In genomic region chr1:241311056-241311746, GRCh38 we compare ENCODE assay signal across 19 cellular contexts. TPM values are rescaled to one million over a fixed set of nuclear protein-coding genes. Genes with fewer than 3 reads are reported as not detected.
A peak's percentile ranks its signal among the peaks of the same experiment; 100 is the strongest.
DNase-seq lines count a peak whose midpoint lies in the region; ATAC-seq and TF ChIP-seq lines count a peak whose summit lies in the region.
"Had no signal": no experiment of that assay in that cellular context is flagged by ENCODE, and none has a peak within 500 bp of the region (broad histone marks: within the 10 kb centered on the region; RNA-seq: fewer than 3 reads in every experiment).

No MANE protein-coding gene starts in this region.

- no peak overlapping the region for H3K9ac ChIP-seq in PC-3 (ENCODE audit: low read length)
- H3K9ac ChIP-seq: BLaER1 treated with 17β-estradiol and CSF1 and Interleukin-3, amounts not matched to agents 10 nM and 100 nM had no signal

- no peak for DNase-seq in AG09309 (ENCODE audit: low read depth)
- DNase-seq in HCEC 1CT, result peak; percentile 72
- DNase-seq in PC-3, result peak; percentile 43
- peak; percentile 9 to 38 for DNase-seq in foreskin fibroblast
- DNase-seq in NCI-H526 (lab: John Stamatoyannopoulos, UW), result no peak
- DNase-seq in middle frontal gyrus (ENCODE audit: extremely low spot score, low spot score), result no peak
- DNase-seq: activated CD4-positive, alpha-beta T cell treated with anti-CD3 and anti-CD28 coated beads for 36 hours; activated naive CD8-positive, alpha-beta T cell treated with anti-CD3 and anti-CD28 coated beads, Interleukin-2, amount 10 ng/mL, durations not matched to agents 7 days and 5 days; activated T-cell treated with anti-CD3 and anti-CD28 coated beads, Interleukin-2, amount 50 U/mL, for 1 hour; caudate nucleus; glutamatergic neuron; NCI-H1105; posterior cingulate gyrus had no signal

- intact Hi-C loops in PC-3 (cut with micrococcal nuclease), result loop anchor here (1.0 to 5.0 kb wide), 2 partner anchors 97 to 191 kb away; no protein-coding TSS in a partner anchor

- H3K36me3 ChIP-seq in PC-3 (ENCODE audit: low read depth, low read length), result no peaks in the 10 kb centered on the region
- H3K36me3 ChIP-seq: BLaER1 treated with 17β-estradiol and CSF1 and Interleukin-3, amounts not matched to agents 10 nM and 100 nM had no signal

- BruUV-seq in PC-3 (replicated peaks; lab: Mats Ljungman, UMichigan), result no TSS peak

- H3K9me2 ChIP-seq in PC-3 (replicated peaks; ENCODE audit: low read length), result no peaks in the 10 kb centered on the region

- CTCF ChIA-PET in PC-3 (lab: Charles Lee), result interaction anchor here (0.5 to 1.1 kb wide), 4 partner anchors 91 to 175 kb away, joined by 3 to 9 read pairs (median 4); no protein-coding TSS in a partner anchor

- ATAC-seq in PC-3 (peak; percentile 52), HG03196 (IDR thresholded peaks at IDR 0.05; ENCODE audit: unreplicated experiment) (no peak), GM19397 (IDR thresholded peaks at IDR 0.05; ENCODE audit: unreplicated experiment) (no peak)
- ATAC-seq: activated CD4-positive, alpha-beta T cell treated with anti-CD3 and anti-CD28 coated beads for 36 hours; GM12878 had no signal

- H3K4me3 ChIP-seq in AG09309 (ENCODE audit: control insufficient read depth, low read depth, low read length), result no peak overlapping the region
- H3K4me3 ChIP-seq in PC-3 (ENCODE audit: low read length), result no peak overlapping the region
- H3K4me3 ChIP-seq in foreskin fibroblast (ENCODE audit: low read depth in 1 of 2, low read length in 2 of 2), result no peak overlapping the region
- H3K4me3 ChIP-seq: BLaER1 treated with 17β-estradiol and CSF1 and Interleukin-3, amounts not matched to agents 10 nM and 100 nM; GM12878 had no signal

- H4K20me1 ChIP-seq in PC-3 (ENCODE audit: low read length), result no peaks in the 10 kb centered on the region
- H4K20me1 ChIP-seq: BLaER1 treated with 17β-estradiol and CSF1 and Interleukin-3, amounts not matched to agents 10 nM and 100 nM had no signal

- TF ChIP-seq CTCF in AG09309 (IDR thresholded peaks at IDR 0.05; ENCODE audit: control insufficient read depth, insufficient read depth, low read depth, low read length, missing control alignments) (peak; percentile 42), PC-3 (conservative IDR thresholded peaks at IDR 0.05; ENCODE audit: low read depth, low read length) (peak; percentile 55), foreskin fibroblast (IDR thresholded peaks at IDR 0.05; ENCODE audit: low read depth, low read length) (no peak)

- no peak overlapping the region for H2AFZ ChIP-seq in PC-3 (ENCODE audit: low read length)

- H3F3A ChIP-seq in PC-3 (ENCODE audit: low read length, unreplicated experiment), result no peaks in the 10 kb centered on the region

- H3K27me3 ChIP-seq in PC-3 (ENCODE audit: low read length), result no peaks in the 10 kb centered on the region; the same call in none of the 2 replicates
- H3K27me3 ChIP-seq: BLaER1 treated with 17β-estradiol and CSF1 and Interleukin-3, amounts not matched to agents 10 nM and 100 nM had no signal

- peak overlapping the region; percentile 40 for H3K4me2 ChIP-seq in PC-3 (ENCODE audit: low read length)

- H3K79me2 ChIP-seq in PC-3 (ENCODE audit: low read length), result no peaks in the 10 kb centered on the region

- H3K27ac ChIP-seq in PC-3 (ENCODE audit: low read length), result no peak overlapping the region
- H3K27ac ChIP-seq: BLaER1 treated with 17β-estradiol and CSF1 and Interleukin-3, amounts not matched to agents 10 nM and 100 nM; RWPE1 had no signal

- no peaks in the 10 kb centered on the region for H3K9me3 ChIP-seq in PC-3 (ENCODE audit: low read length)

- POLR2A ChIA-PET in PC-3 (lab: Charles Lee; ENCODE audit: unreplicated experiment), result interaction anchor here (0.6 kb wide), 1 partner anchor 24 kb away, joined by 3 read pairs; no protein-coding TSS in a partner anchor

- peaks cover 14% of the 10 kb centered on the region for H3K4me1 ChIP-seq in PC-3 (ENCODE audit: insufficient read depth, low read length)

RNA-seq across cellular contexts. Expression of gene RGS7, which starts 45.8 kb away (rescaled TPM):
- total RNA-seq in PC-3 (2014; rRNA removed), result 0.15 and 0.29 TPM in 2 replicates
- total RNA-seq: activated CD4-positive, alpha-beta T cell treated with anti-CD3 and anti-CD28 coated beads for 36 hours; activated naive CD8-positive, alpha-beta T cell treated with anti-CD3 and anti-CD28 coated beads, Interleukin-2, amount 10 ng/mL, durations not matched to agents 7 days and 5 days; GM12878; T-helper 1 cell treated with Interleukin-12 subunit alpha and Interleukin-12 subunit beta and Interleukin-4 antibody, amounts not matched to agents 30 ng/mL and 1 ng/mL, for 36 hours had no signal

Comparison
In these comparisons a context has a peak if more than half of its experiments do, and no peak if none do; other contexts are left out.
1. DNase-seq: peak in HCEC 1CT (single experiment), PC-3 (single experiment) and foreskin fibroblast (2 of 2); none in AG09309 (single experiment), NCI-H526 (0 of 2) and middle frontal gyrus (single experiment).